Comparison of ENCODE assay signal across 8 cellular contexts in the genomic region with DNA sequence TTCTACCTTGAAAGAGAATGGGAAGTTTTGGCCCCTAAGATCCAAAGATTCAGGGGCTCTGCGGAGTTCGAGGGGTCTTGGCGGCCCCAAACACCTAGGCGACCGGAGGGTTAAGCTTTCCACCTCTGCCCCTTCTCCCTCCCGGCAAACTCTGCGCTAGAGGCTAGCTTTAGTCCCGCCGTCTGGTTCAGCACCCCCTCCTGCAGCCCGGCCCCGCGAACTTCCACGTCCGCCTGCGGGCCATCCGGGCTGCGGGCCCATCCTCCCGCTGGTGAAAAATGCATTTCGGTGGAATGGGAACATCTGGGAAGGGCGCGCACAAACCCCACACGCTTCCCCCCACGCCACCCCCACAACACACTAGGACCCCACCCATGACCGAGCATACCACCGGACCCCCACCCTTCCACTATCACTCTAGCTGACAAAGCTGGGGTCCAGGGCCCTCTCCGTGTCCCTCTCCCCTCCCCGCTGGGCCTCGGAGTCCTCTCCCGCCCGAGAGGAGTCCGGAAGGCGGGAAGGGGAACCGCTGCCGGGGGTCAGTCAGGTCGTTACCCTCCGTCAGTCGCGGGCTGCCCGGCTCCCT. TPM values are rescaled to one million over a fixed set of nuclear protein-coding genes. Genes with fewer than 3 reads are reported as not detected.
DNase-seq lines count a peak whose midpoint lies in the region; ATAC-seq and TF ChIP-seq lines count a peak whose summit lies in the region.

No MANE protein-coding gene starts in this region.

- ATAC-seq in HG02973 (IDR thresholded peaks at IDR 0.05; ENCODE audit: unreplicated experiment) (no peak), GM19397 (IDR thresholded peaks at IDR 0.05; ENCODE audit: unreplicated experiment) (no peak)

- H3K9me3 ChIP-seq in MG63 = no peaks in the 10 kb centered on the region

- TF ChIP-seq CTCF in cardiac fibroblast (IDR thresholded peaks at IDR 0.05; ENCODE audit: low read depth, low read length) = no peak

- no peaks in the 10 kb centered on the region for H3K36me3 ChIP-seq in MG63

- H3K4me3 ChIP-seq in MG63 = peak overlapping the region; percentile 69
- H3K4me3 ChIP-seq in cardiac fibroblast (replicated peaks in 1 of 2; ENCODE audit: low read depth in 2 of 2, low read length in 2 of 2) = peak overlapping the region; percentile 61 to 65

- H3K27me3 ChIP-seq in MG63 = no peaks in the 10 kb centered on the region

- DNase-seq in EL (peak; percentile 65), MG63 (peak; percentile 67), cardiac fibroblast (ENCODE audit: low read depth in 2 of 2) (no peak), myocyte (ENCODE audit: low read depth) (peak; percentile 25), occipital lobe (lab: John Stamatoyannopoulos, UW) (no peak)
- DNase-seq in activated CD4-positive, alpha-beta T cell treated with anti-CD3 and anti-CD28 coated beads, Interleukin-2, amount 50 U/mL, for 4 hours = no peak

RNA-seq across cellular contexts. Expression of a gene that starts 1.0 kb away (rescaled TPM):
- total RNA-seq in MG63 (2014; rRNA removed; shearing (Covaris generic); ENCODE audit: low replicate concordance) = 3.3 and 10.9 TPM in 2 replicates
- total RNA-seq in myocyte = 2.4 TPM in 2 replicates
- polyA plus RNA-seq in myocyte (2012) = 0.55 TPM
- not detected for total RNA-seq in occipital lobe

RNA-seq across cellular contexts. Expression of a gene that starts 4.7 kb away (rescaled TPM):
- total RNA-seq in MG63 (2014; rRNA removed; shearing (Covaris generic); ENCODE audit: low replicate concordance) = 20.8 and 42.6 TPM in 2 replicates
- total RNA-seq in myocyte (29.0 and 34.3 TPM in 2 replicates), occipital lobe (47.6 TPM)
- polyA plus RNA-seq in myocyte (2012) = 13.3 TPM

Comparison
In these comparisons a context has a peak if more than half of its experiments do, and no peak if none do; other contexts are left out.
1. DNase-seq: peak in EL (single experiment), MG63 (single experiment) and myocyte (single experiment); none in cardiac fibroblast (0 of 2), occipital lobe (single experiment) and activated CD4-positive, alpha-beta T cell treated with anti-CD3 and anti-CD28 coated beads, Interleukin-2, amount 50 U/mL, for 4 hours (0 of 2).